In genomic region chr19:5789886-5790572, GRCh38 we compare ENCODE assay signal across 7 cellular contexts. TPM values are rescaled to one million over a fixed set of nuclear protein-coding genes. Genes with fewer than 3 reads are reported as not detected.
DNase-seq lines count a peak whose midpoint lies in the region; ATAC-seq lines count a peak whose summit lies in the region.

No MANE protein-coding gene starts in this region.

- H3K27me3 ChIP-seq in HUES6 (ENCODE audit: control insufficient read depth, insufficient read depth, low read length), result no peaks in the 10 kb centered on the region

- peaks cover 7% of the 10 kb centered on the region for H3K4me1 Mint-ChIP-seq in activated naive CD8-positive, alpha-beta T cell treated with anti-CD3 and anti-CD28 coated beads for 36 hours
- peaks cover 15% of the 10 kb centered on the region in 2 donors for H3K4me1 Mint-ChIP-seq in immature natural killer cell
- peaks cover 52% of the 10 kb centered on the region for H3K4me1 Mint-ChIP-seq in stimulated activated naive CD8-positive, alpha-beta T cell treated with anti-CD3 and anti-CD28 coated beads, Interleukin-15, amount 100 ng/mL, for 72 hours

- no peaks in the 10 kb centered on the region for H3K9me3 ChIP-seq in HUES6 (ENCODE audit: control insufficient read depth, insufficient read depth, low read depth, low read length)

- H3K27ac Mint-ChIP-seq in activated naive CD8-positive, alpha-beta T cell treated with anti-CD3 and anti-CD28 coated beads for 36 hours, result peak overlapping the region; percentile 100
- peak overlapping the region; percentile 100 for H3K27ac Mint-ChIP-seq in immature natural killer cell
- H3K27ac Mint-ChIP-seq in stimulated activated naive CD8-positive, alpha-beta T cell treated with anti-CD3 and anti-CD28 coated beads, Interleukin-15, amount 100 ng/mL, for 72 hours, result peak overlapping the region; percentile 99 to 100

- H3K9me3 Mint-ChIP-seq in activated naive CD8-positive, alpha-beta T cell treated with anti-CD3 and anti-CD28 coated beads for 36 hours, result no peaks in the 10 kb centered on the region
- no peaks in the 10 kb centered on the region for H3K9me3 Mint-ChIP-seq in immature natural killer cell
- H3K9me3 Mint-ChIP-seq in stimulated activated naive CD8-positive, alpha-beta T cell treated with anti-CD3 and anti-CD28 coated beads, Interleukin-15, amount 100 ng/mL, for 72 hours, result no peaks in the 10 kb centered on the region

- peak overlapping the region; percentile 97 for H3K4me3 Mint-ChIP-seq in activated naive CD8-positive, alpha-beta T cell treated with anti-CD3 and anti-CD28 coated beads for 36 hours
- peak overlapping the region; percentile 98 to 100 (median 99) for H3K4me3 Mint-ChIP-seq in immature natural killer cell
- H3K4me3 Mint-ChIP-seq in stimulated activated naive CD8-positive, alpha-beta T cell treated with anti-CD3 and anti-CD28 coated beads, Interleukin-15, amount 100 ng/mL, for 72 hours, result peak overlapping the region; percentile 94 to 99

- no peak for ATAC-seq in stimulated activated naive CD8-positive, alpha-beta T cell treated with anti-CD3 and anti-CD28 coated beads, Interleukin-15, amount 100 ng/mL, for 72 hours
- ATAC-seq in GM21619 (IDR thresholded peaks at IDR 0.05; ENCODE audit: unreplicated experiment), result no peak

- H3K27ac ChIP-seq in HUES6 (ENCODE audit: low read depth, low read length), result no peak overlapping the region

- H3K36me3 Mint-ChIP-seq in activated naive CD8-positive, alpha-beta T cell treated with anti-CD3 and anti-CD28 coated beads for 36 hours, result peaks cover 32% of the 10 kb centered on the region
- H3K36me3 Mint-ChIP-seq in immature natural killer cell, result peaks cover 10 to 15% (median 14%) of the 10 kb centered on the region in 3 donors

- peaks cover 5% of the 10 kb centered on the region for H3K27me3 Mint-ChIP-seq in activated naive CD8-positive, alpha-beta T cell treated with anti-CD3 and anti-CD28 coated beads for 36 hours
- peaks cover 12 to 19% (median 14%) of the 10 kb centered on the region in 3 donors for H3K27me3 Mint-ChIP-seq in immature natural killer cell (ENCODE audit: low read depth in 3 of 3)
- no peaks in the 10 kb centered on the region for H3K27me3 Mint-ChIP-seq in stimulated activated naive CD8-positive, alpha-beta T cell treated with anti-CD3 and anti-CD28 coated beads, Interleukin-15, amount 100 ng/mL, for 72 hours

- H3K4me3 ChIP-seq in HUES6 (ENCODE audit: low read depth, low read length), result peak overlapping the region; percentile 78

- no peak for DNase-seq in activated naive CD8-positive, alpha-beta T cell treated with anti-CD3 and anti-CD28 coated beads for 36 hours
- DNase-seq in immature natural killer cell (no peak), NCI-H510A (lab: John Stamatoyannopoulos, UW) (no peak), NCI-H82 (lab: John Stamatoyannopoulos, UW) (no peak)
- DNase-seq in stimulated activated naive CD8-positive, alpha-beta T cell treated with anti-CD3 and anti-CD28 coated beads, Interleukin-15, amount 100 ng/mL, for 72 hours, result no peak

- H3K4me1 ChIP-seq in HUES6 (ENCODE audit: control insufficient read depth, insufficient read depth, low read length), result no peaks in the 10 kb centered on the region

- peaks cover 50% of the 10 kb centered on the region for H3K36me3 ChIP-seq in HUES6 (ENCODE audit: control insufficient read depth, insufficient read depth, low read length)

- H3K9ac ChIP-seq in HUES6 (ENCODE audit: low read length), result no peak overlapping the region

RNA-seq across cellular contexts. Expression of gene DUS3L, which starts 0.9 kb away (rescaled TPM):
- total RNA-seq in activated naive CD8-positive, alpha-beta T cell treated with anti-CD3 and anti-CD28 coated beads for 36 hours, result 100 to 1,000 TPM; 103 to 106 TPM
- 10 to 100 TPM; 21.2 to 42.5 (median 33.4) TPM for polyA plus RNA-seq in immature natural killer cell

RNA-seq across cellular contexts. Expression of gene PRR22, which starts 5.5 kb away (rescaled TPM):
- total RNA-seq in activated naive CD8-positive, alpha-beta T cell treated with anti-CD3 and anti-CD28 coated beads for 36 hours, result 10 to 100 TPM; 14.1 to 14.3 TPM
- polyA plus RNA-seq in immature natural killer cell, result not detected

RNA-seq across cellular contexts. Expression of gene NRTN, which starts 14.8 kb away (rescaled TPM):
- total RNA-seq in activated naive CD8-positive, alpha-beta T cell treated with anti-CD3 and anti-CD28 coated beads for 36 hours, result under 1 TPM; 0.21 to 0.38 TPM
- polyA plus RNA-seq in immature natural killer cell, result under 1 TPM in 1 of 3 donors, not detected in 2; 0.56 TPM

RNA-seq across cellular contexts. Expression of gene FUT6, which starts 49.5 kb away (rescaled TPM):
- total RNA-seq in activated naive CD8-positive, alpha-beta T cell treated with anti-CD3 and anti-CD28 coated beads for 36 hours, result not detected
- polyA plus RNA-seq in immature natural killer cell, result not detected
